ENCODE assay signal across 8 cellular contexts in the genomic region with DNA sequence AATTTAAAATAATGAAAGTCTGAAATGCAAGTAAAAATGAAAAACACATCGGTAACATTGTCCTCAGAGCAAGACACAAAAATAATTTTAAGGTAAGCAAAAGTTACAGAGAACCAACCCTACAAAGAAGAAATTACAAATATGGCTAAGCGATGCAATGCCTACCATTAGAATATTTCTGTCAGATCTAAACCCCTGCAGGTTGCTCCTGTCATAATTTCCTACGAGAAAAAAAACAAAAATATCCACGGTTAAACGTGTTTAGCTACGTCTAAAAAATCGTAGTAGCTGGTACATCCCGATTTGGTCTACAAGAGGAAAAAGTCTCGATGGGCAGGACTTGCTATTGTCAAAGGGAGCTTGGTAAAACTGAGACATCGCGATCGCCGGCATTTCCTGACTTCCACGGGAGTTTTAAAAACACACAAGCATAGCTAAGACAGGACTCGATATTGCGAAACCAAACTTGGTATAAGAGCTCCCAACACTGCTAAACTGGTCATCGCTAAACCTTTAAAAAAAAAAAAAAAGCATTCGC. TPM values are rescaled to one million over a fixed set of nuclear protein-coding genes. Genes with fewer than 3 reads are reported as not detected.
DNase-seq lines count a peak whose midpoint lies in the region; ATAC-seq and TF ChIP-seq lines count a peak whose summit lies in the region.

No MANE protein-coding gene starts in this region.

- H3K27me3 Mint-ChIP-seq in MCF 10A (ENCODE audit: insufficient read depth, unreplicated experiment): no peaks in the 10 kb centered on the region

- CTCF ChIA-PET in MCF 10A (lab: Yijun Ruan, JAX): interaction anchor here (0.6 to 3.2 kb wide), 15 partner anchors 10 to 152 kb away, joined by 3 to 49 read pairs (median 4); no protein-coding TSS in a partner anchor

- peak overlapping the region; percentile 95 for H3K27ac Mint-ChIP-seq in MCF 10A (ENCODE audit: low read depth, unreplicated experiment)

- H3K4me1 ChIP-seq in Peyer's patch: peaks cover 0 to 16% (median 0%) of the 10 kb centered on the region in 4 donors

- H3K4me3 Mint-ChIP-seq in MCF 10A (ENCODE audit: unreplicated experiment): peak overlapping the region; percentile 88

- H3K27ac ChIP-seq in Peyer's patch (peak overlapping the region; percentile 89 to 96 (median 94)), layer of hippocampus (ENCODE audit: low read depth, low read length) (peak overlapping the region; percentile 92), temporal lobe (ENCODE audit: low read depth, low read length) (peak overlapping the region; percentile 91)

- H3K9me3 ChIP-seq in Peyer's patch: no peaks in the 10 kb centered on the region

- intact Hi-C loops in MCF 10A (cut with micrococcal nuclease): loop anchor here (1.0 kb wide), 2 partner anchors 64 to 348 kb away; no protein-coding TSS in a partner anchor

- peaks cover 16% of the 10 kb centered on the region for H3K36me3 Mint-ChIP-seq in MCF 10A (ENCODE audit: insufficient read depth, unreplicated experiment)

- POLR2A ChIA-PET in MCF 10A (lab: Yijun Ruan, JAX): interaction anchor here (0.6 to 7.7 kb wide), 27 partner anchors 9 to 442 kb away, joined by 3 to 181 read pairs (median 4); partner anchors contain the start of genes HMGCS1, TMEM267 and ZNF131

- peak overlapping the region; percentile 51 to 66 (median 61) for H3K4me3 ChIP-seq in Peyer's patch

- ATAC-seq in HG02870 (IDR thresholded peaks at IDR 0.05; ENCODE audit: unreplicated experiment) (no peak), HG03460 (IDR thresholded peaks at IDR 0.05; ENCODE audit: unreplicated experiment) (no peak)

- no peaks in the 10 kb centered on the region for H3K9me3 Mint-ChIP-seq in MCF 10A (ENCODE audit: unreplicated experiment)

- no peaks in the 10 kb centered on the region for H3K36me3 ChIP-seq in Peyer's patch

- H3K27me3 ChIP-seq in Peyer's patch: no peaks in the 10 kb centered on the region
- H3K27me3 ChIP-seq in layer of hippocampus (ENCODE audit: control insufficient read depth, insufficient read depth, low read length): peaks cover 7% of the 10 kb centered on the region

- TF ChIP-seq CTCF in Peyer's patch (IDR thresholded peaks at IDR 0.05) (peak in 3 of 6 experiments; percentile 2 to 11 (median 3)), MCF 10A (IDR thresholded peaks at IDR 0.05; ENCODE audit: unreplicated experiment) (no peak)

- no peak for TF ChIP-seq POLR2A in Peyer's patch (IDR thresholded peaks at IDR 0.05)

- no peaks in the 10 kb centered on the region for H3K4me1 Mint-ChIP-seq in MCF 10A (ENCODE audit: insufficient read depth, unreplicated experiment)

- DNase-seq in NCI-H2107 treated with DMSO at 0.1 percent for 48 hours (lab: John Stamatoyannopoulos, UW; ENCODE audit: unreplicated experiment) (peak; percentile 89), NCI-H2107 (lab: John Stamatoyannopoulos, UW) (no peak), Peyer's patch (peak in 2 of 3 donors; percentile 44 to 68), MCF 10A (ENCODE audit: unreplicated experiment) (no peak)

- BruUV-seq in MCF 10A (replicated peaks; lab: Mats Ljungman, UMichigan): no TSS peak

RNA-seq across cellular contexts. Expression of gene ANXA2R, which starts 1.1 kb away (rescaled TPM):
- 10 to 100 TPM in 1 of 4 donors, 1 to 10 TPM in 3; 3.9 to 18.2 (median 5.8) TPM for total RNA-seq in Peyer's patch
- 0.98 and 1.3 TPM in 2 replicates for total RNA-seq in MCF 10A (2022)
- 0.49 TPM for total RNA-seq in temporal lobe

Comparison
In these comparisons a context has a peak if more than half of its experiments do, and no peak if none do; other contexts are left out.
1. DNase-seq: peak in NCI-H2107 treated with DMSO at 0.1 percent for 48 hours (single experiment) and Peyer's patch (2 of 3); none in NCI-H2107 (single experiment) and MCF 10A (single experiment).
2. Peak in every context shown above with its lines, with median percentiles within 50 percentile points of each other: H3K27ac ChIP-seq.